ENCODE assay signal across 9 cellular contexts in genomic region chr10:102395677-102396197, GRCh38. TPM values are rescaled to one million over a fixed set of nuclear protein-coding genes. Genes with fewer than 3 reads are reported as not detected.
DNase-seq lines count a peak whose midpoint lies in the region; ATAC-seq, FAIRE-seq and TF ChIP-seq lines count a peak whose summit lies in the region.
"Had no signal": no experiment of that assay in that cellular context is flagged by ENCODE, and none has a peak within 500 bp of the region (broad histone marks: within the 10 kb centered on the region; RNA-seq: fewer than 3 reads in every experiment).

NFKB2 (plus strand) TSS chr10:102395705; CDS start chr10:102395960, 255 bp downstream.

- peaks cover 34 to 51% of the 10 kb centered on the region in 2 donors for H3K4me1 Mint-ChIP-seq in natural killer cell

- no peaks in the 10 kb centered on the region for H3K36me3 Mint-ChIP-seq in natural killer cell

- POLR2A ChIA-PET in endothelial cell of umbilical vein (lab: Charles Lee), result interaction anchor here (0.7 kb wide), 1 partner anchor 169 kb away, joined by 3 read pairs; the partner anchor contains the start of gene ELOVL3

- peak within 1 kb of the TSS; percentile 99 for H3K27ac Mint-ChIP-seq in natural killer cell

- TF ChIP-seq CTCF in endothelial cell of umbilical vein (IDR thresholded peaks at IDR 0.05; ENCODE audit: extremely low read depth in 1 of 2, insufficient read depth in 1 of 2, low read depth in 1 of 2, low read length in 2 of 2) (no peak), natural killer cell (IDR thresholded peaks at IDR 0.05) (no peak)

- H3K9me3 Mint-ChIP-seq in natural killer cell, result no peaks in the 10 kb centered on the region

- H3K27ac ChIP-seq in endothelial cell of umbilical vein (ENCODE audit: insufficient read depth, low read depth, low read length), result peak within 1 kb of the TSS; percentile 87

- no peaks in the 10 kb centered on the region for H4K20me1 ChIP-seq in endothelial cell of umbilical vein (replicated peaks; ENCODE audit: control insufficient read depth, extremely low read depth, insufficient read depth, low read length)

- H3K79me2 ChIP-seq in endothelial cell of umbilical vein (ENCODE audit: control insufficient read depth, insufficient read depth, low read length), result no peaks in the 10 kb centered on the region

- TF ChIP-seq POLR2A in endothelial cell of umbilical vein (IDR thresholded peaks at IDR 0.05; ENCODE audit: low read depth, low read length), result peak; percentile 48

- H3K36me3 ChIP-seq in ES-I3 (ENCODE audit: insufficient read depth, low read length), result no peaks in the 10 kb centered on the region
- peaks cover 0 to 18% of the 10 kb centered on the region in 2 experiments for H3K36me3 ChIP-seq in endothelial cell of umbilical vein (ENCODE audit: control insufficient read depth in 2 of 2, extremely low read depth in 1 of 2, insufficient read depth in 2 of 2, low read length in 2 of 2)

- H3K9me3 ChIP-seq in ES-I3 (ENCODE audit: control insufficient read depth, insufficient read depth, low read length) (no peaks in the 10 kb centered on the region), endothelial cell of umbilical vein (replicated peaks; ENCODE audit: control insufficient read depth, insufficient read depth, low read length) (no peaks in the 10 kb centered on the region)

- H3K9me1 ChIP-seq in endothelial cell of umbilical vein (replicated peaks; ENCODE audit: control insufficient read depth, extremely low read depth, insufficient read depth, low read length), result no peaks in the 10 kb centered on the region

- dilution Hi-C loops in endothelial cell of umbilical vein (cut with MboI; ENCODE audit: extremely low pct_ligation_motif_present, low sequenced_read_pairs), result no loop called here

- H3K27me3 Mint-ChIP-seq in natural killer cell (ENCODE audit: low read depth in 2 of 2), result no peaks in the 10 kb centered on the region

- no peak for FAIRE-seq in RCC 7860 (lab: Jason Lieb, UNC)
- FAIRE-seq in endothelial cell of umbilical vein (lab: Jason Lieb, UNC), result no peak
- FAIRE-seq: TTC549 had no signal

- peaks cover 3 to 4% of the 10 kb centered on the region in 2 experiments for H3K27me3 ChIP-seq in endothelial cell of umbilical vein (ENCODE audit: control insufficient read depth in 2 of 2, insufficient read depth in 2 of 2, low read length in 2 of 2)

- DNase-seq in RCC 7860 (ENCODE audit: low spot score), result peak; percentile 37
- DNase-seq in endothelial cell of umbilical vein (ENCODE audit: low read depth, low spot score), result no peak
- no peak for DNase-seq in natural killer cell
- no peak for DNase-seq in NCI-H2107 (lab: John Stamatoyannopoulos, UW)

- intact Hi-C loops in endothelial cell of umbilical vein (cut with micrococcal nuclease), result loop anchor here (1.0 to 2.0 kb wide), 3 partner anchors 107 to 317 kb away; partner anchors contain the start of gene ACTR1A
- intact Hi-C loops in natural killer cell (cut with micrococcal nuclease), result loop anchor here (2.0 to 10.0 kb wide), 2 partner anchors 187 to 249 kb away; partner anchors contain the start of gene TRIM8

- peak within 1 kb of the TSS; percentile 31 to 53 (median 36) for H3K4me3 ChIP-seq in endothelial cell of umbilical vein (replicated peaks in 1 of 3; ENCODE audit: insufficient read depth in 1 of 3, low read depth in 1 of 3, low read length in 3 of 3)

- H3K4me1 ChIP-seq in ES-I3 (ENCODE audit: insufficient read depth, low read length), result peaks cover 18% of the 10 kb centered on the region
- peaks cover 17% of the 10 kb centered on the region for H3K4me1 ChIP-seq in endothelial cell of umbilical vein (ENCODE audit: control insufficient read depth, extremely low read depth, insufficient read depth, low read length)

- peak within 1 kb of the TSS; percentile 98 for H3K4me3 Mint-ChIP-seq in natural killer cell

- H3K4me2 ChIP-seq in endothelial cell of umbilical vein (ENCODE audit: insufficient read depth, low read length), result peak within 1 kb of the TSS; percentile 55

- H2AFZ ChIP-seq in endothelial cell of umbilical vein (ENCODE audit: low read depth, low read length), result peak within 1 kb of the TSS; percentile 77

- CTCF ChIA-PET in endothelial cell of umbilical vein (lab: Charles Lee), result interaction anchor here (0.7 to 9.2 kb wide), 15 partner anchors 9 to 228 kb away, joined by 3 to 168 read pairs (median 3); partner anchors contain the start of genes CUEDC2 and FBXL15

- H3K9ac ChIP-seq in ES-I3 (ENCODE audit: low read depth, low read length) (peak within 1 kb of the TSS; percentile 81), endothelial cell of umbilical vein (replicated peaks; ENCODE audit: extremely low read depth, insufficient read depth, low read length) (peak within 1 kb of the TSS; percentile 81)

- no TSS peak for BruUV-seq in endothelial cell of umbilical vein (replicated peaks; lab: Mats Ljungman, UMichigan)

- ATAC-seq in natural killer cell (no peak), HG02885 (IDR thresholded peaks at IDR 0.05; ENCODE audit: poor library complexity, unreplicated experiment) (no peak), GM18861 (IDR thresholded peaks at IDR 0.05; ENCODE audit: unreplicated experiment) (no peak), GM21360 (IDR thresholded peaks at IDR 0.05; ENCODE audit: unreplicated experiment) (no peak)

TF ChIP-seq in endothelial cell of umbilical vein, 7 proteins besides CTCF, POLR2A, EP300 and RAD21:
- TF ChIP-seq POLR2AphosphoS5 (IDR thresholded peaks at IDR 0.05; ENCODE audit: insufficient read depth, low read depth, low read length) (peak; percentile 17), MAX (IDR thresholded peaks at IDR 0.05; ENCODE audit: insufficient read depth, insufficient read length) (no peak), MYC (IDR thresholded peaks at IDR 0.05; ENCODE audit: low read depth, low read length) (no peak), EZH2 (IDR thresholded peaks at IDR 0.05; ENCODE audit: borderline replicate concordance, low read depth, low read length, severe bottlenecking) (no peak)
TF ChIP-seq in endothelial cell of umbilical vein: peak in this region for 1.

RNA-seq across cellular contexts. Expression of gene NFKB2, which starts in this region (rescaled TPM):
- total RNA-seq in endothelial cell of umbilical vein (21.9 and 25.6 TPM in 2 replicates), natural killer cell (100 to 1,000 TPM; 201 to 264 (median 246) TPM)
- polyA plus RNA-seq in endothelial cell of umbilical vein, result 21.0 and 23.0 TPM in 2 replicates
- 13.8 and 20.2 TPM in 2 replicates for polyA plus RNA-seq in endothelial cell of umbilical vein (2011; cell fraction: cytosol; rRNA removed)
- polyA plus RNA-seq in endothelial cell of umbilical vein (2011; cell fraction: nucleus; rRNA removed), result 53.7 and 67.4 TPM in 2 replicates
- polyA plus RNA-seq in endothelial cell of umbilical vein (2012), result 17.7 and 31.9 TPM in 2 replicates
- 9.5 and 11.2 TPM in 2 replicates for polyA minus RNA-seq in endothelial cell of umbilical vein
- polyA minus RNA-seq in endothelial cell of umbilical vein (2011; cell fraction: cytosol; rRNA and poly(A)+ RNA removed), result 27.7 TPM
- 11.3 and 18.8 TPM in 2 replicates for polyA minus RNA-seq in endothelial cell of umbilical vein (2011; cell fraction: nucleus; rRNA and poly(A)+ RNA removed)
